ENCODE assay signal across 10 cellular contexts in the genomic region with DNA sequence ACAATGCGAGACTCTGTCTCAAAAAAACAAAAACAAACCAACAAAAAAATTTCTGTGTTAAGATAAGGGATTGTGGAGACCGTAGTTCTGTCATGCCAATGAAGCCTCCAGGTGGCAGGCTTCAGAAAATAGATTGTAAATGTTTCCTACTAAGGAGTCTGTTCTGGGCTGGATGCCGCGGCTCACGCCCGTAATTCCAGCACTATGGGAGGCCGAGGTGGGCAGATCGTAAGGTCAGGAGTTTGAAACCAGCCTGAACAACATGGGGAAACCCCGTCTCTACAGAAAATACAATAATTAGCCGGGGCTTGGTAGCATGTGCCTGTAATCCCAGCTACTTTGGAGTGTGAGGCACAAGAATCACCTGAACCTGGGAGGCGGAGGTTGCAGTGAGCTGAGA. TPM values are rescaled to one million over a fixed set of nuclear protein-coding genes. Genes with fewer than 3 reads are reported as not detected.
DNase-seq lines count a peak whose midpoint lies in the region; ATAC-seq, FAIRE-seq and TF ChIP-seq lines count a peak whose summit lies in the region.
"Had no signal": no experiment of that assay in that cellular context is flagged by ENCODE, and none has a peak within 500 bp of the region (broad histone marks: within the 10 kb centered on the region; RNA-seq: fewer than 3 reads in every experiment).

No MANE protein-coding gene starts in this region.

- POLR2A ChIA-PET in AG04450 (lab: Yijun Ruan, JAX) = no interaction called here

- H3K27me3 ChIP-seq in AG04450 (ENCODE audit: control insufficient read depth, insufficient read depth, low read length) = no peaks in the 10 kb centered on the region

- peaks cover 0 to 4% of the 10 kb centered on the region in 2 donors for H3K36me3 ChIP-seq in kidney (ENCODE audit: control insufficient read depth in 1 of 2, insufficient read depth in 2 of 2, low read length in 2 of 2)

- no peaks in the 10 kb centered on the region for H3K9me3 Mint-ChIP-seq in activated T-cell treated with anti-CD3 and anti-CD28 coated beads, Interleukin-2, amount 50 U/mL, for 72 hours
- no peaks in the 10 kb centered on the region for H3K9me3 Mint-ChIP-seq in natural killer cell treated with Interleukin-12 subunit alpha and Interleukin-12 subunit beta and Interleukin-15 and Interleukin-18, amount 100 ng/mL, for 72 hours

- H3K27ac ChIP-seq in AG04450 (ENCODE audit: low read depth, low read length) (no peak overlapping the region), kidney (ENCODE audit: low read depth in 2 of 2, low read length in 2 of 2) (no peak overlapping the region)

- H3K36me3 Mint-ChIP-seq in activated T-cell treated with anti-CD3 and anti-CD28 coated beads, Interleukin-2, amount 50 U/mL, for 72 hours (ENCODE audit: insufficient read depth in 2 of 2) = peaks cover 5 to 7% of the 10 kb centered on the region in 2 donors
- H3K36me3 Mint-ChIP-seq in natural killer cell treated with Interleukin-12 subunit alpha and Interleukin-12 subunit beta and Interleukin-15 and Interleukin-18, amount 100 ng/mL, for 72 hours = peaks cover 4% of the 10 kb centered on the region

- CTCF ChIA-PET in AG04450 (lab: Charles Lee) = interaction anchor here (0.7 to 2.8 kb wide), 4 partner anchors 13 to 96 kb away, joined by 3 to 26 read pairs (median 4); no protein-coding TSS in a partner anchor

- no peak overlapping the region for H3K9ac ChIP-seq in kidney (ENCODE audit: low read length in 2 of 2)

- no peak overlapping the region for H3K4me3 Mint-ChIP-seq in activated T-cell treated with anti-CD3 and anti-CD28 coated beads, Interleukin-2, amount 50 U/mL, for 72 hours
- H3K4me3 Mint-ChIP-seq in natural killer cell treated with Interleukin-12 subunit alpha and Interleukin-12 subunit beta and Interleukin-15 and Interleukin-18, amount 100 ng/mL, for 72 hours = no peak overlapping the region

- no peak for FAIRE-seq in kidney (lab: Jason Lieb, UNC)
- FAIRE-seq: frontal cortex had no signal

- in situ Hi-C loops in GM13977 (cut with MboI; ENCODE audit: low pct_unique_long_range_greater_than_20kb, low sequenced_read_pairs, unreplicated experiment) (no loop called here), SK-MEL-5 (cut with HindIII; ENCODE audit: low pct_unique_long_range_greater_than_20kb, low sequenced_read_pairs) (no loop called here)

- intact Hi-C loops in kidney (cut with DNase I) = no loop called here

- no peaks in the 10 kb centered on the region for H3K4me1 ChIP-seq in kidney (ENCODE audit: control insufficient read depth in 1 of 2, insufficient read depth in 1 of 2, low read depth in 1 of 2, low read length in 2 of 2)

- no peaks in the 10 kb centered on the region for H3K27me3 Mint-ChIP-seq in activated T-cell treated with anti-CD3 and anti-CD28 coated beads, Interleukin-2, amount 50 U/mL, for 72 hours (ENCODE audit: low read depth)
- no peaks in the 10 kb centered on the region for H3K27me3 Mint-ChIP-seq in natural killer cell treated with Interleukin-12 subunit alpha and Interleukin-12 subunit beta and Interleukin-15 and Interleukin-18, amount 100 ng/mL, for 72 hours

- DNase-seq in AG04450 (ENCODE audit: low read depth, low spot score) = no peak
- DNase-seq in GM13977 (ENCODE audit: low spot score) = no peak
- DNase-seq in SK-MEL-5 (ENCODE audit: low read depth, low spot score) = peak; percentile 49
- peak; percentile 18 for DNase-seq in kidney
- DNase-seq in stimulated activated naive CD4-positive, alpha-beta T cell (lab: John Stamatoyannopoulos, UW) = no peak
- no peak for DNase-seq in activated T-cell treated with anti-CD3 and anti-CD28 coated beads, Interleukin-2, amount 50 U/mL, for 72 hours
- DNase-seq in natural killer cell treated with Interleukin-12 subunit alpha and Interleukin-12 subunit beta and Interleukin-15 and Interleukin-18, amount 100 ng/mL, for 72 hours (ENCODE audit: low spot score) = no peak
- no peak for DNase-seq in activated CD8-positive, alpha-beta memory T cell treated with anti-CD3 and anti-CD28 coated beads, Interleukin-2, amount 50 U/mL, for 4 hours
- DNase-seq: NCI-H2029 had no signal

- no peaks in the 10 kb centered on the region; the same call in 1 of the 2 replicates for H3K9me3 ChIP-seq in AG04450 (ENCODE audit: control insufficient read depth, insufficient read depth, low read length)
- no peaks in the 10 kb centered on the region for H3K9me3 ChIP-seq in kidney (ENCODE audit: control insufficient read depth in 1 of 2, low read length in 2 of 2)

- H3K4me1 Mint-ChIP-seq in activated T-cell treated with anti-CD3 and anti-CD28 coated beads, Interleukin-2, amount 50 U/mL, for 72 hours (ENCODE audit: low read depth) = peaks cover 18% of the 10 kb centered on the region
- H3K4me1 Mint-ChIP-seq in natural killer cell treated with Interleukin-12 subunit alpha and Interleukin-12 subunit beta and Interleukin-15 and Interleukin-18, amount 100 ng/mL, for 72 hours (ENCODE audit: low read depth in 2 of 2) = peaks cover 13 to 16% of the 10 kb centered on the region in 2 donors

- H3K27ac Mint-ChIP-seq in activated T-cell treated with anti-CD3 and anti-CD28 coated beads, Interleukin-2, amount 50 U/mL, for 72 hours = no peak overlapping the region
- no peak overlapping the region for H3K27ac Mint-ChIP-seq in natural killer cell treated with Interleukin-12 subunit alpha and Interleukin-12 subunit beta and Interleukin-15 and Interleukin-18, amount 100 ng/mL, for 72 hours

- no peak for ATAC-seq in activated T-cell treated with anti-CD3 and anti-CD28 coated beads, Interleukin-2, amount 50 U/mL, for 72 hours (replicated peaks in 1 of 2)
- no peak for ATAC-seq in natural killer cell treated with Interleukin-12 subunit alpha and Interleukin-12 subunit beta and Interleukin-15 and Interleukin-18, amount 100 ng/mL, for 72 hours

- peak; percentile 43 for TF ChIP-seq CTCF in AG04450 (IDR thresholded peaks at IDR 0.05; ENCODE audit: low read depth, low read length)
- TF ChIP-seq CTCF in GM13977 (IDR thresholded peaks at IDR 0.05; ENCODE audit: extremely low read depth, insufficient read depth, missing control alignments) = peak; percentile 16
- TF ChIP-seq CTCF in kidney (IDR thresholded peaks at IDR 0.05; ENCODE audit: borderline replicate concordance, extremely low read depth, insufficient read depth) = peak; percentile 40

- H3K4me3 ChIP-seq in AG04450 (ENCODE audit: low read depth, low read length) = no peak overlapping the region
- H3K4me3 ChIP-seq in kidney (ENCODE audit: low read length in 2 of 2) = no peak overlapping the region

RNA-seq across cellular contexts. Expression of a gene that starts 4.4 kb away (rescaled TPM):
- polyA plus RNA-seq in AG04450 (2011; rRNA removed) (11.6 and 13.5 TPM in 2 replicates), kidney (ENCODE audit: insufficient read depth, low read depth, low replicate concordance) (14.3 TPM)
- polyA minus RNA-seq in AG04450 (2011; rRNA and poly(A)+ RNA removed) = 44.9 and 57.9 TPM in 2 replicates
- total RNA-seq in SK-MEL-5 (2014; rRNA removed; shearing (Covaris generic)) = 7.2 and 7.7 TPM in 2 replicates
- polyA plus RNA-seq in SK-MEL-5 (2015; cell fraction: cytosol; rRNA removed) = 4.3 and 8.4 TPM in 2 replicates
- polyA plus RNA-seq in SK-MEL-5 (2015; cell fraction: nucleus; rRNA removed) = 2.5 and 4.4 TPM in 2 replicates
- 107 TPM for total RNA-seq in kidney
- 10 to 100 TPM; 10.1 to 13.4 TPM for total RNA-seq in activated T-cell treated with anti-CD3 and anti-CD28 coated beads, Interleukin-2, amount 50 U/mL, for 72 hours
- 10 to 100 TPM; 18.9 to 37.4 TPM for total RNA-seq in natural killer cell treated with Interleukin-12 subunit alpha and Interleukin-12 subunit beta and Interleukin-15 and Interleukin-18, amount 100 ng/mL, for 72 hours

RNA-seq across cellular contexts. Expression of a gene that starts 7.1 kb away (rescaled TPM):
- polyA plus RNA-seq in AG04450 (2011; rRNA removed) = not detected in 2 replicates
- not detected in 2 replicates for polyA minus RNA-seq in AG04450 (2011; rRNA and poly(A)+ RNA removed)
- not detected in 2 replicates for total RNA-seq in SK-MEL-5 (2014; rRNA removed; shearing (Covaris generic))
- not detected in 2 replicates for polyA plus RNA-seq in SK-MEL-5 (2015; cell fraction: cytosol; rRNA removed)
- polyA plus RNA-seq in SK-MEL-5 (2015; cell fraction: nucleus; rRNA removed) = not detected in 2 replicates
- total RNA-seq in kidney = 3.0 TPM
- not detected for polyA plus RNA-seq in kidney (ENCODE audit: insufficient read depth, low read depth, low replicate concordance)
- total RNA-seq in activated T-cell treated with anti-CD3 and anti-CD28 coated beads, Interleukin-2, amount 50 U/mL, for 72 hours = not detected
- total RNA-seq in natural killer cell treated with Interleukin-12 subunit alpha and Interleukin-12 subunit beta and Interleukin-15 and Interleukin-18, amount 100 ng/mL, for 72 hours = not detected

RNA-seq across cellular contexts. Expression of a gene that starts 30.3 kb away (rescaled TPM):
- 5.2 and 5.8 TPM in 2 replicates for polyA plus RNA-seq in AG04450 (2011; rRNA removed)
- 2.0 and 5.0 TPM in 2 replicates for polyA minus RNA-seq in AG04450 (2011; rRNA and poly(A)+ RNA removed)
- 0.61 and 1.2 TPM in 2 replicates for total RNA-seq in SK-MEL-5 (2014; rRNA removed; shearing (Covaris generic))
- 3.0 TPM in 1 of 2 replicates, not detected in the other for polyA plus RNA-seq in SK-MEL-5 (2015; cell fraction: cytosol; rRNA removed)
- 28.8 and 43.4 TPM in 2 replicates for polyA plus RNA-seq in SK-MEL-5 (2015; cell fraction: nucleus; rRNA removed)
- total RNA-seq in kidney = 12.4 TPM
- 4.9 TPM for polyA plus RNA-seq in kidney (ENCODE audit: insufficient read depth, low read depth, low replicate concordance)
- 10 to 100 TPM; 13.3 to 17.3 TPM for total RNA-seq in activated T-cell treated with anti-CD3 and anti-CD28 coated beads, Interleukin-2, amount 50 U/mL, for 72 hours
- 10 to 100 TPM; 19.9 to 35.5 TPM for total RNA-seq in natural killer cell treated with Interleukin-12 subunit alpha and Interleukin-12 subunit beta and Interleukin-15 and Interleukin-18, amount 100 ng/mL, for 72 hours

RNA-seq across cellular contexts. Expression of a gene that starts 56.4 kb away (rescaled TPM):
- polyA plus RNA-seq in AG04450 (2011; rRNA removed) (106 and 139 TPM in 2 replicates), kidney (ENCODE audit: insufficient read depth, low read depth, low replicate concordance) (48.3 TPM)
- polyA minus RNA-seq in AG04450 (2011; rRNA and poly(A)+ RNA removed) = 48.5 and 89.2 TPM in 2 replicates
- total RNA-seq in SK-MEL-5 (2014; rRNA removed; shearing (Covaris generic)) = 47.3 and 55.6 TPM in 2 replicates
- 79.0 and 109 TPM in 2 replicates for polyA plus RNA-seq in SK-MEL-5 (2015; cell fraction: cytosol; rRNA removed)
- 42.0 and 87.9 TPM in 2 replicates for polyA plus RNA-seq in SK-MEL-5 (2015; cell fraction: nucleus; rRNA removed)
- total RNA-seq in kidney = 99.0 TPM
- 100 to 1,000 TPM; 174 to 183 TPM for total RNA-seq in activated T-cell treated with anti-CD3 and anti-CD28 coated beads, Interleukin-2, amount 50 U/mL, for 72 hours
- total RNA-seq in natural killer cell treated with Interleukin-12 subunit alpha and Interleukin-12 subunit beta and Interleukin-15 and Interleukin-18, amount 100 ng/mL, for 72 hours = 100 to 1,000 TPM; 127 to 175 TPM

Comparison
In these comparisons a context has a peak if more than half of its experiments do, and no peak if none do; other contexts are left out.
1. DNase-seq: peak in SK-MEL-5 (single experiment) and kidney (single experiment); none in AG04450 (single experiment), GM13977 (single experiment), stimulated activated naive CD4-positive, alpha-beta T cell (0 of 6), activated T-cell treated with anti-CD3 and anti-CD28 coated beads, Interleukin-2, amount 50 U/mL, for 72 hours (0 of 2), natural killer cell treated with Interleukin-12 subunit alpha and Interleukin-12 subunit beta and Interleukin-15 and Interleukin-18, amount 100 ng/mL, for 72 hours (single experiment) and activated CD8-positive, alpha-beta memory T cell treated with anti-CD3 and anti-CD28 coated beads, Interleukin-2, amount 50 U/mL, for 4 hours (single experiment).
2. Peak in every context shown above with its lines, with median percentiles within 50 percentile points of each other: CTCF ChIP-seq.